9 cellular contexts compared by ENCODE assay signal in the genomic region with DNA sequence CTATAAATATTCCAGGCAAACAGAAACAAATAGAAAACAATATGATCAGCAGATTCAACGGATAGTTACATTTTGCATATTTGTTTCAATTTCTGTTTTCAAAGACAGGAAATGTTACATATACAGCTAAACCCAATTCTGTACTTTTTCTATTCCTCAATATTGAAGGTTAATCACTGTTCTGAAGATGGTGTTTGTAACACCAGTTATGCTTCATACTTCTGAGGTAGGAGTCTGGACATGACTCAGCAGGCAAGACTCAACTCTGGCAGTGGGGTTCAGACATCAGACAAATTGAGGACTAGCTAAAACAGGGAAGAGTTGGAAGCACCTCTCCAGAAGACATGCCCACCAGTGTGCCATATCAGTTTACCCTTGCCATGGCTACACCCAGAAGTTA. TPM values are rescaled to one million over a fixed set of nuclear protein-coding genes. Genes with fewer than 3 reads are reported as not detected.
A peak's percentile ranks its signal among the peaks of the same experiment; 100 is the strongest.
DNase-seq lines count a peak whose midpoint lies in the region; ATAC-seq and TF ChIP-seq lines count a peak whose summit lies in the region.
"Had no signal": no experiment of that assay in that cellular context is flagged by ENCODE, and none has a peak within 500 bp of the region (broad histone marks: within the 10 kb centered on the region; RNA-seq: fewer than 3 reads in every experiment).

No MANE protein-coding gene starts in this region.

- H3K9ac ChIP-seq in mesenchymal stem cell (ENCODE audit: low read length): no peak overlapping the region

- H3K4me2 ChIP-seq in mesenchymal stem cell (ENCODE audit: low read length, poor library complexity, severe bottlenecking): no peak overlapping the region

- H3K27ac ChIP-seq in coronary artery (no peak overlapping the region), mesenchymal stem cell (ENCODE audit: low read length, poor library complexity, severe bottlenecking) (no peak overlapping the region)

- WGBS in mesenchymal stem cell: no CpG with 5 or more reads among the region's 1 CpG

- no peaks in the 10 kb centered on the region for H3K36me3 ChIP-seq in mesenchymal stem cell (ENCODE audit: control insufficient read depth in 1 of 2, insufficient read depth in 2 of 2, low read depth in 1 of 2, low read length in 2 of 2)

- no peak overlapping the region for H3K14ac ChIP-seq in mesenchymal stem cell (ENCODE audit: low read length in 2 of 2)

- H2BK5ac ChIP-seq in mesenchymal stem cell (ENCODE audit: low read depth, low read length, poor library complexity, severe bottlenecking): no peak overlapping the region

- H3K79me1 ChIP-seq in mesenchymal stem cell (replicated peaks; ENCODE audit: low read length, poor library complexity, severe bottlenecking): no peaks in the 10 kb centered on the region

- H4K91ac ChIP-seq in mesenchymal stem cell (ENCODE audit: low read length): no peak overlapping the region

- no peak for TF ChIP-seq CTCF in GM10248 (IDR thresholded peaks at IDR 0.05; ENCODE audit: control extremely low read depth, extremely low read depth, low read depth, missing control alignments)
- no peak for TF ChIP-seq CTCF in coronary artery (IDR thresholded peaks at IDR 0.05)

- ATAC-seq in GM19467 (IDR thresholded peaks at IDR 0.05; ENCODE audit: unreplicated experiment): peak; percentile 86
- peak; percentile 98 for ATAC-seq in HG03060 (IDR thresholded peaks at IDR 0.05; ENCODE audit: low read depth, unreplicated experiment)

- H3K9me3 ChIP-seq in mesenchymal stem cell (ENCODE audit: control insufficient read depth, low read length): no peaks in the 10 kb centered on the region

- H3K4me3 ChIP-seq in coronary artery (no peak overlapping the region), mesenchymal stem cell (ENCODE audit: insufficient read depth in 1 of 2, low read depth in 1 of 2, low read length in 2 of 2) (no peak overlapping the region)

- H2AK5ac ChIP-seq in mesenchymal stem cell (ENCODE audit: low read length, severe bottlenecking): no peak overlapping the region

- no peak overlapping the region for H2BK120ac ChIP-seq in mesenchymal stem cell (ENCODE audit: low read depth, low read length)

- no peak overlapping the region for H3K23ac ChIP-seq in mesenchymal stem cell (ENCODE audit: low read length in 2 of 2)

- H2BK15ac ChIP-seq in mesenchymal stem cell (ENCODE audit: low read depth, poor library complexity, severe bottlenecking): no peak overlapping the region

- CTCF ChIA-PET in GM10248 (lab: Yijun Ruan, JAX): interaction anchor here (1.0 to 2.5 kb wide), 8 partner anchors 8 to 359 kb away, joined by 3 to 8 read pairs (median 4); no protein-coding TSS in a partner anchor

- no peak overlapping the region for H3K18ac ChIP-seq in mesenchymal stem cell (ENCODE audit: low read depth in 1 of 2, low read length in 2 of 2)

- no peaks in the 10 kb centered on the region for H3K27me3 ChIP-seq in mesenchymal stem cell (ENCODE audit: control insufficient read depth in 1 of 2, insufficient read depth in 1 of 2, low read length in 2 of 2)

- POLR2A ChIA-PET in GM10248 (lab: Yijun Ruan, JAX): no interaction called here

- H4K8ac ChIP-seq in mesenchymal stem cell (ENCODE audit: low read length): no peak overlapping the region

- H3K4me1 ChIP-seq in mesenchymal stem cell (ENCODE audit: control insufficient read depth, insufficient read depth, low read depth, low read length): no peaks in the 10 kb centered on the region

- no peak overlapping the region for H2BK12ac ChIP-seq in mesenchymal stem cell (ENCODE audit: low read length in 2 of 2)

- no peak overlapping the region for H3K4ac ChIP-seq in mesenchymal stem cell (ENCODE audit: low read depth in 1 of 2, low read length in 2 of 2)

- DNase-seq in GM10248 (ENCODE audit: extremely low spot score) (peak; percentile 57), amniotic epithelial cell (ENCODE audit: low read depth) (peak; percentile 36), coronary artery (ENCODE audit: low spot score) (no peak), NCI-H2171 (lab: John Stamatoyannopoulos, UW) (no peak), mesenchymal stem cell (no peak), middle frontal gyrus (ENCODE audit: extremely low spot score, low spot score) (no peak)

- no peak overlapping the region for H2AFZ ChIP-seq in mesenchymal stem cell (ENCODE audit: low read depth, low read length)

RNA-seq across cellular contexts. Expression of gene SERPINB13, which starts 16.6 kb away (rescaled TPM):
- not detected for polyA plus RNA-seq in mesenchymal stem cell (2013, experiment 1 of 2)
- not detected for polyA plus RNA-seq in mesenchymal stem cell (2013, experiment 2 of 2)
- polyA plus RNA-seq: fibroblast of lung had no signal

RNA-seq across cellular contexts. Expression of gene SERPINB4, which starts 40.3 kb away (rescaled TPM):
- not detected for polyA plus RNA-seq in mesenchymal stem cell (2013, experiment 1 of 2)
- polyA plus RNA-seq in mesenchymal stem cell (2013, experiment 2 of 2): not detected
- polyA plus RNA-seq: fibroblast of lung had no signal

RNA-seq across cellular contexts. Expression of gene SERPINB3, which starts 57.9 kb away (rescaled TPM):
- polyA plus RNA-seq in mesenchymal stem cell (2013, experiment 1 of 2): not detected
- not detected for polyA plus RNA-seq in mesenchymal stem cell (2013, experiment 2 of 2)
- polyA plus RNA-seq: fibroblast of lung had no signal

Comparison
In these comparisons a context has a peak if more than half of its experiments do, and no peak if none do; other contexts are left out.
1. DNase-seq: peak in GM10248 (single experiment) and amniotic epithelial cell (single experiment); none in coronary artery (single experiment), NCI-H2171 (single experiment), mesenchymal stem cell (single experiment) and middle frontal gyrus (single experiment).